In the genomic region with DNA sequence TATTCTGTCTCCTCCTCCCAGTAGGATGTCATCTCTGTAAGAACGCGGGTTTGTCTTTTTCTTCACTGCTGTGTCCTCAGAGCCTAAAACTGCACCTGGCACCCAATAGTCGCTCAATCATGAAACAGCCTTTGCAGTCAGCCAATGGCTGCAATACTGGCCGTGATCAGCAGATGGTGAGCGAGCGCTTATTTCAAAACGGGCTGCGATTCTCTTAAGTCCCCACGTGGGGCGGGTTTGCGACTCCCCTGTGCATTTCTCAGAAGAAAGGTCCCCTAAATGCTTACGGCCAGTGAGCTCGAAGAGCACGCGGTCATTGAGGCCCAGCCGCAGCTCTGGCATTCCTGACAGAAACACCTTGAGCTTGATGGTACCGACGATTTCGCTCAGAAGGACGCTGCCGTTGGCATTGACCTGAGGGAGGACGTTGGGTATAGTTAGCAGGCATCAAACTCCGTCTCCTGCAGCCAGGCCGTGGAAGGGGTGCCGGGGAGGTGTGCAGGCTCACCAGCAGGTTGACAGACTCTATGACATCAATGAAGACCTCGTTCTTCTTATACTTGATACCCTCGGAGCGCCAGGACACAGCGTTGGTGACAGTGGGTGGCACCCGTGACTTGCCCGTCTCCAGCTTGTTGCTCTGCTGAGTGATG, we compare ENCODE assay signal across 8 cellular contexts. TPM values are rescaled to one million over a fixed set of nuclear protein-coding genes. Genes with fewer than 3 reads are reported as not detected.
DNase-seq lines count a peak whose midpoint lies in the region; ATAC-seq and TF ChIP-seq lines count a peak whose summit lies in the region.

No MANE protein-coding gene starts in this region.

- CTCF ChIA-PET in activated CD4-positive, alpha-beta T cell treated with anti-CD3 and anti-CD28 coated beads, Interleukin-2, amount 10 ng/mL, durations not matched to agents 7 days and 5 days (lab: Charles Lee), result interaction anchor here (0.6 to 5.0 kb wide), 42 partner anchors 8 to 690 kb away, joined by 3 to 100 read pairs (median 5); a partner anchor contains a TSS

- no peaks in the 10 kb centered on the region for H3K9me3 ChIP-seq in lower lobe of right lung

- POLR2A ChIA-PET in activated CD4-positive, alpha-beta T cell treated with anti-CD3 and anti-CD28 coated beads, Interleukin-2, amount 10 ng/mL, durations not matched to agents 7 days and 5 days (lab: Charles Lee), result interaction anchor here (0.6 kb wide), 1 partner anchor 46 kb away, joined by 3 read pairs; no protein-coding TSS in a partner anchor

- peak; percentile 58 for ATAC-seq in HG02798 (IDR thresholded peaks at IDR 0.05; ENCODE audit: poor library complexity, unreplicated experiment)
- peak; percentile 92 to 93 for ATAC-seq in lower lobe of right lung
- no peak for ATAC-seq in HG03039 (IDR thresholded peaks at IDR 0.05; ENCODE audit: unreplicated experiment)

- TF ChIP-seq CTCF in C4-2B (conservative IDR thresholded peaks at IDR 0.05) (peak; percentile 98), lower lobe of right lung (IDR thresholded peaks at IDR 0.05) (peak; percentile 97)

- H3K4me3 ChIP-seq in lower lobe of right lung, result no peak overlapping the region

- H3K4me1 ChIP-seq in lower lobe of right lung, result peaks cover 4% of the 10 kb centered on the region

- DNase-seq in NCI-H526 treated with DMSO at 0.1 percent for 48 hours (lab: John Stamatoyannopoulos, UW) (peak; percentile 20), dermis microvascular lymphatic vessel endothelial cell (ENCODE audit: low read depth in 2 of 2) (peak; percentile 81 to 93), lower lobe of right lung (peak; percentile 91)
- DNase-seq in activated CD4-positive, alpha-beta T cell treated with anti-CD3 and anti-CD28 coated beads, Interleukin-2, amount 10 ng/mL, durations not matched to agents 7 days and 5 days, result peak; percentile 93
- DNase-seq in stimulated activated CD4-positive, alpha-beta T cell treated with anti-CD3 and anti-CD28 coated beads, TNF-alpha, amount 100 ng/mL, for 24 hours (ENCODE audit: low read depth in 3 of 3), result peak; percentile 75 to 91 (median 83)

- no peaks in the 10 kb centered on the region for H3K27me3 ChIP-seq in lower lobe of right lung (ENCODE audit: low read depth)

- H3K27me3 Mint-ChIP-seq in activated CD4-positive, alpha-beta T cell treated with anti-CD3 and anti-CD28 coated beads, Interleukin-2, amount 10 ng/mL, durations not matched to agents 7 days and 5 days, result no peaks in the 10 kb centered on the region

- peaks cover 26% of the 10 kb centered on the region for H3K4me1 Mint-ChIP-seq in activated CD4-positive, alpha-beta T cell treated with anti-CD3 and anti-CD28 coated beads, Interleukin-2, amount 10 ng/mL, durations not matched to agents 7 days and 5 days

- no peak overlapping the region for H3K4me3 Mint-ChIP-seq in activated CD4-positive, alpha-beta T cell treated with anti-CD3 and anti-CD28 coated beads, Interleukin-2, amount 10 ng/mL, durations not matched to agents 7 days and 5 days

- H3K27ac Mint-ChIP-seq in activated CD4-positive, alpha-beta T cell treated with anti-CD3 and anti-CD28 coated beads, Interleukin-2, amount 10 ng/mL, durations not matched to agents 7 days and 5 days, result no peak overlapping the region

- intact Hi-C loops in lower lobe of right lung (cut with DNase I), result loop anchor here (10.0 kb wide), 1 partner anchor 64 kb away; no protein-coding TSS in a partner anchor

- no peak overlapping the region for H3K27ac ChIP-seq in C4-2B
- H3K27ac ChIP-seq in lower lobe of right lung, result no peak overlapping the region

- no peaks in the 10 kb centered on the region for H3K36me3 Mint-ChIP-seq in activated CD4-positive, alpha-beta T cell treated with anti-CD3 and anti-CD28 coated beads, Interleukin-2, amount 10 ng/mL, durations not matched to agents 7 days and 5 days (ENCODE audit: low read depth)

- H3K36me3 ChIP-seq in lower lobe of right lung, result peaks cover 6% of the 10 kb centered on the region

- no peaks in the 10 kb centered on the region for H3K9me3 Mint-ChIP-seq in activated CD4-positive, alpha-beta T cell treated with anti-CD3 and anti-CD28 coated beads, Interleukin-2, amount 10 ng/mL, durations not matched to agents 7 days and 5 days

RNA-seq across cellular contexts. Expression of a gene that starts 6.0 kb away (rescaled TPM):
- total RNA-seq in activated CD4-positive, alpha-beta T cell treated with anti-CD3 and anti-CD28 coated beads, Interleukin-2, amount 10 ng/mL, durations not matched to agents 7 days and 5 days, result not detected
- not detected in 2 replicates for total RNA-seq in dermis microvascular lymphatic vessel endothelial cell
- 36.9 TPM for total RNA-seq in lower lobe of right lung

RNA-seq across cellular contexts. Expression of a gene that starts 12.3 kb away (rescaled TPM):
- total RNA-seq in activated CD4-positive, alpha-beta T cell treated with anti-CD3 and anti-CD28 coated beads, Interleukin-2, amount 10 ng/mL, durations not matched to agents 7 days and 5 days, result 10 to 100 TPM; 78.6 to 88.9 TPM
- total RNA-seq in dermis microvascular lymphatic vessel endothelial cell (4.8 and 4.9 TPM in 2 replicates), lower lobe of right lung (13.1 TPM)

RNA-seq across cellular contexts. Expression of a gene that starts 15.3 kb away (rescaled TPM):
- 10 to 100 TPM; 68.1 to 78.4 TPM for total RNA-seq in activated CD4-positive, alpha-beta T cell treated with anti-CD3 and anti-CD28 coated beads, Interleukin-2, amount 10 ng/mL, durations not matched to agents 7 days and 5 days
- total RNA-seq in dermis microvascular lymphatic vessel endothelial cell (6.2 and 10.6 TPM in 2 replicates), lower lobe of right lung (25.2 TPM)

RNA-seq across cellular contexts. Expression of a gene that starts 37.4 kb away (rescaled TPM):
- total RNA-seq in activated CD4-positive, alpha-beta T cell treated with anti-CD3 and anti-CD28 coated beads, Interleukin-2, amount 10 ng/mL, durations not matched to agents 7 days and 5 days, result 10 to 100 TPM; 40.0 to 41.4 TPM
- 7.8 and 9.0 TPM in 2 replicates for total RNA-seq in dermis microvascular lymphatic vessel endothelial cell
- total RNA-seq in lower lobe of right lung, result 22.9 TPM

RNA-seq across cellular contexts. Expression of a gene that starts 44.2 kb away (rescaled TPM):
- total RNA-seq in activated CD4-positive, alpha-beta T cell treated with anti-CD3 and anti-CD28 coated beads, Interleukin-2, amount 10 ng/mL, durations not matched to agents 7 days and 5 days, result 100 to 1,000 TPM; 162 to 189 TPM
- total RNA-seq in dermis microvascular lymphatic vessel endothelial cell (43.6 and 96.3 TPM in 2 replicates), lower lobe of right lung (256 TPM)

Comparison
In these comparisons a context has a peak if more than half of its experiments do, and no peak if none do; other contexts are left out.
1. DNase-seq: peak in every context shown above with its lines; median percentile 93 in activated CD4-positive, alpha-beta T cell treated with anti-CD3 and anti-CD28 coated beads, Interleukin-2, amount 10 ng/mL, durations not matched to agents 7 days and 5 days; 91 in lower lobe of right lung; 87 in dermis microvascular lymphatic vessel endothelial cell; 83 in stimulated activated CD4-positive, alpha-beta T cell treated with anti-CD3 and anti-CD28 coated beads, TNF-alpha, amount 100 ng/mL, for 24 hours; 20 in NCI-H526 treated with DMSO at 0.1 percent for 48 hours.
2. RNA of a gene that starts 6.0 kb away (total RNA-seq): 36.9 TPM in lower lobe of right lung (single experiment); not detected in activated CD4-positive, alpha-beta T cell treated with anti-CD3 and anti-CD28 coated beads, Interleukin-2, amount 10 ng/mL, durations not matched to agents 7 days and 5 days and not detected in dermis microvascular lymphatic vessel endothelial cell; every median in the first group is over 10 times any median in the second.